1 cellular context compared by ENCODE assay signal in genomic region chr1:175599212-175599681, GRCh38.
TF ChIP-seq lines count a peak whose summit lies in the region.

No MANE protein-coding gene starts in this region.

TF ChIP-seq in H1, 55 proteins besides CTCF, POLR2A, EP300 and RAD21 (continued from another document):
- TF ChIP-seq E2F6 (IDR thresholded peaks at IDR 0.05), result peak; percentile 54; the same call in 1 of the 2 replicates
- no peak for TF ChIP-seq ZNF274 (IDR thresholded peaks at IDR 0.05; ENCODE audit: borderline replicate concordance, extremely low read depth, low read length)
- no peak for TF ChIP-seq TAF7 (optimal IDR thresholded peaks at IDR 0.05; ENCODE audit: borderline replicate concordance, low read depth, low read length)
- no peak for TF ChIP-seq FOSL1 (IDR thresholded peaks at IDR 0.05; ENCODE audit: insufficient read depth, low read depth, low read length)
- TF ChIP-seq BACH1 (IDR thresholded peaks at IDR 0.05; ENCODE audit: low read length), result no peak
- no peak for TF ChIP-seq SRF (IDR thresholded peaks at IDR 0.05; ENCODE audit: low read depth, low read length)
TF ChIP-seq in H1: peak in this region for 4.
